ENCODE assay signal across 14 cellular contexts in genomic region chr2:235170016-235170415, GRCh38.
DNase-seq lines count a peak whose midpoint lies in the region; TF ChIP-seq lines count a peak whose summit lies in the region.
"Had no signal": no experiment of that assay in that cellular context is flagged by ENCODE, and none has a peak within 500 bp of the region (broad histone marks: within the 10 kb centered on the region; RNA-seq: fewer than 3 reads in every experiment).

No MANE protein-coding gene starts in this region.

- H2AFZ ChIP-seq in SK-N-SH (ENCODE audit: low read depth): no peak overlapping the region

- H3K4me2 ChIP-seq in SK-N-SH: peak overlapping the region; percentile 51; the same call in 1 of the 2 replicates

- WGBS in SK-N-SH (ENCODE audit: low lambda C conversion rate): 34% methylated on average over 3 of the region's 3 CpGs
- 65% methylated on average over 3 of the region's 3 CpGs for WGBS in prostate gland

- POLR2A ChIA-PET in SK-N-SH (lab: Yijun Ruan, JAX): no interaction called here

- H3K27me3 ChIP-seq in SK-N-SH (ENCODE audit: insufficient read depth): no peaks in the 10 kb centered on the region
- peaks cover 0 to 3% (median 0%) of the 10 kb centered on the region in 5 donors for H3K27me3 ChIP-seq in subcutaneous abdominal adipose tissue (ENCODE audit: control insufficient read depth in 5 of 5, insufficient read depth in 4 of 5, low read length in 5 of 5)
- H3K27me3 ChIP-seq in prostate gland (replicated peaks; ENCODE audit: insufficient read depth): no peaks in the 10 kb centered on the region
- H3K27me3 ChIP-seq: left lung had no signal

- TF ChIP-seq CTCF in SK-N-SH (IDR thresholded peaks at IDR 0.05): no peak
- no peak for TF ChIP-seq CTCF in fibroblast of pulmonary artery (IDR thresholded peaks at IDR 0.05; ENCODE audit: low read length, missing control alignments)
- TF ChIP-seq CTCF in prostate gland (IDR thresholded peaks at IDR 0.05): no peak
- no peak for TF ChIP-seq CTCF in GM13976 (IDR thresholded peaks at IDR 0.05; ENCODE audit: borderline replicate concordance, control extremely low read depth, extremely low read depth, insufficient read depth, missing control alignments)

- H3K36me3 ChIP-seq in SK-N-SH (replicated peaks in 1 of 2; ENCODE audit: control insufficient read depth in 1 of 2, insufficient read depth in 2 of 2, low read length in 1 of 2): no peaks in the 10 kb centered on the region
- H3K36me3 ChIP-seq in subcutaneous abdominal adipose tissue (ENCODE audit: control insufficient read depth in 5 of 5, insufficient read depth in 5 of 5, low read length in 5 of 5): no peaks in the 10 kb centered on the region
- no peaks in the 10 kb centered on the region for H3K36me3 ChIP-seq in prostate gland
- H3K36me3 ChIP-seq: left lung, tibial artery had no signal

- peak; percentile 36 for DNase-seq in DMS 273 (lab: John Stamatoyannopoulos, UW; ENCODE audit: unreplicated experiment)
- DNase-seq in DMS 273 treated with DMSO at 0.1 percent for 48 hours (lab: John Stamatoyannopoulos, UW): no peak
- no peak for DNase-seq in SK-N-SH
- DNase-seq in fibroblast of pulmonary artery (ENCODE audit: low read depth): peak; percentile 51
- no peak for DNase-seq in COLO829 (ENCODE audit: low spot score)
- no peak for DNase-seq in prostate gland (ENCODE audit: low spot score)
- DNase-seq in GM13976 (ENCODE audit: low spot score): no peak
- DNase-seq: activated naive CD8-positive, alpha-beta T cell treated with anti-CD3 and anti-CD28 coated beads for 36 hours; dorsolateral prefrontal cortex; left lung; OCI-M1; tibial artery had no signal

- no peak for TF ChIP-seq EP300 in SK-N-SH (IDR thresholded peaks at IDR 0.05; ENCODE audit: borderline replicate concordance in 1 of 2, low read depth in 1 of 2, low read length in 1 of 2)

- no peak for TF ChIP-seq RAD21 in SK-N-SH (IDR thresholded peaks at IDR 0.05; ENCODE audit: low read length)

- intact Hi-C loops in prostate gland (cut with DNase I): no loop called here

- no peak overlapping the region for H3K9ac ChIP-seq in SK-N-SH
- H3K9ac ChIP-seq in subcutaneous abdominal adipose tissue (ENCODE audit: low read length in 5 of 5): no peak overlapping the region

- no peaks in the 10 kb centered on the region for H3K9me3 ChIP-seq in SK-N-SH
- H3K9me3 ChIP-seq in subcutaneous abdominal adipose tissue (ENCODE audit: control insufficient read depth in 5 of 5, low read length in 5 of 5): no peaks in the 10 kb centered on the region
- H3K9me3 ChIP-seq in prostate gland: no peaks in the 10 kb centered on the region
- H3K9me3 ChIP-seq: left lung, tibial artery had no signal

- no peaks in the 10 kb centered on the region for H3K79me2 ChIP-seq in SK-N-SH (ENCODE audit: insufficient read depth)

- H3K9me2 ChIP-seq in SK-N-SH: no peaks in the 10 kb centered on the region

- H3K4me1 ChIP-seq in SK-N-SH (ENCODE audit: control insufficient read depth in 1 of 2, insufficient read depth in 2 of 2, low read depth in 1 of 2, low read length in 1 of 2) (peaks cover 27 to 28% of the 10 kb centered on the region in 2 experiments; a peak in 3 of 4 replicates), subcutaneous abdominal adipose tissue (ENCODE audit: control insufficient read depth in 5 of 5, insufficient read depth in 5 of 5, low read length in 5 of 5) (peaks cover 5 to 32% (median 20%) of the 10 kb centered on the region in 5 donors), prostate gland (replicated peaks) (no peaks in the 10 kb centered on the region)
- H3K4me1 ChIP-seq: left lung had no signal

- in situ Hi-C loops in GM13976 (cut with MboI; ENCODE audit: low sequenced_read_pairs, unreplicated experiment): no loop called here

- no peaks in the 10 kb centered on the region for H4K20me1 ChIP-seq in SK-N-SH (ENCODE audit: insufficient read depth)

- H3F3A ChIP-seq in SK-N-SH (replicated peaks; ENCODE audit: insufficient read depth): no peaks in the 10 kb centered on the region

- TF ChIP-seq POLR2A in prostate gland (IDR thresholded peaks at IDR 0.05): no peak

- H3K27ac ChIP-seq in SK-N-SH (ENCODE audit: low read depth in 2 of 2, low read length in 1 of 2): peak overlapping the region in 1 of 2 experiments; percentile 21; a peak in 2 of 4 replicates
- H3K27ac ChIP-seq in subcutaneous abdominal adipose tissue (ENCODE audit: low read depth, low read length): peak overlapping the region; percentile 48
- H3K27ac ChIP-seq in prostate gland: no peak overlapping the region
- H3K27ac ChIP-seq: 22Rv1, left lung, tibial artery had no signal

- no peak overlapping the region for H3K4me3 ChIP-seq in SK-N-SH (ENCODE audit: low read depth in 2 of 2, low read length in 1 of 2)
- H3K4me3 ChIP-seq in fibroblast of pulmonary artery (replicated peaks; ENCODE audit: low read depth, low read length): no peak overlapping the region
- H3K4me3 ChIP-seq in subcutaneous abdominal adipose tissue (ENCODE audit: low read depth in 1 of 5, low read length in 5 of 5): no peak overlapping the region
- H3K4me3 ChIP-seq in prostate gland: no peak overlapping the region
- H3K4me3 ChIP-seq: dorsolateral prefrontal cortex, left lung, tibial artery had no signal

- CTCF ChIA-PET in SK-N-SH (lab: Yijun Ruan, JAX): no interaction called here

TF ChIP-seq in SK-N-SH, 30 proteins besides CTCF, POLR2A, EP300 and RAD21:
- TF ChIP-seq PBX3 (IDR thresholded peaks at IDR 0.05) (peak; percentile 56), USF2 (IDR thresholded peaks at IDR 0.05; ENCODE audit: borderline replicate concordance, low read depth, low read length) (no peak)

Comparison
In these comparisons a context has a peak if more than half of its experiments do, and no peak if none do; other contexts are left out.
1. DNase-seq: peak in DMS 273 (single experiment) and fibroblast of pulmonary artery (single experiment); none in DMS 273 treated with DMSO at 0.1 percent for 48 hours (single experiment), SK-N-SH (single experiment), COLO829 (single experiment), prostate gland (single experiment) and GM13976 (single experiment).